25 cellular contexts compared by ENCODE assay signal in genomic region chr3:146813496-146813895, GRCh38.
DNase-seq lines count a peak whose midpoint lies in the region; ATAC-seq and TF ChIP-seq lines count a peak whose summit lies in the region.
"Had no signal": no experiment of that assay in that cellular context is flagged by ENCODE, and none has a peak within 500 bp of the region (broad histone marks: within the 10 kb centered on the region; RNA-seq: fewer than 3 reads in every experiment).

No MANE protein-coding gene starts in this region.

- in situ Hi-C loops in astrocyte of the spinal cord (cut with HindIII; ENCODE audit: low sequenced_read_pairs), result loop anchor here (25.0 kb wide), 1 partner anchor 574 kb away; no protein-coding TSS in a partner anchor

- no peak overlapping the region for H4K5ac ChIP-seq in mesendoderm (ENCODE audit: low read length)

- no peak overlapping the region for H3K4ac ChIP-seq in mesendoderm (ENCODE audit: low read depth, low read length)

- no peak overlapping the region for H3K56ac ChIP-seq in mesendoderm (ENCODE audit: low read length)

- no peak overlapping the region for H2BK15ac ChIP-seq in mesendoderm (replicated peaks; ENCODE audit: low read depth)

- H3K4me3 ChIP-seq in astrocyte of the spinal cord (ENCODE audit: low read depth, low read length) (no peak overlapping the region), mesendoderm (ENCODE audit: low read length) (no peak overlapping the region)
- H3K4me3 ChIP-seq: ascending aorta, esophagus muscularis mucosa, prostate gland, skin epidermis, vagina had no signal

- no peak overlapping the region for H3K9ac ChIP-seq in mesendoderm (ENCODE audit: low read length)

- ATAC-seq in stimulated activated naive CD8-positive, alpha-beta T cell treated with anti-CD3 and anti-CD28 coated beads, Interleukin-15, Interleukin-2, amounts not matched to agents 100 U/mL and 50 U/mL, for 24 hours, result no peak
- ATAC-seq in activated naive CD4-positive, alpha-beta T cell treated with anti-CD3 and anti-CD28 coated beads, Interleukin-2, amount 50 U/mL, for 72 hours, result no peak
- ATAC-seq: activated CD4-positive, CD25-positive, alpha-beta regulatory T cell treated with anti-CD3 and anti-CD28 coated beads, Interleukin-2, amount 50 U/mL, for 24 hours; activated CD8-positive, alpha-beta T cell treated with anti-CD3 and anti-CD28 coated beads, Interleukin-2, amount 10 ng/mL, durations not matched to agents 7 days and 5 days; activated T-cell treated with anti-CD3 and anti-CD28 coated beads, Interleukin-2, amount 50 U/mL, for 4 hours; HepG2; natural killer cell treated with Interleukin-12 subunit alpha and Interleukin-12 subunit beta and Interleukin-15 and Interleukin-18, amount 100 ng/mL, for 72 hours; stimulated activated memory B cell treated with anti-CD40 and anti-IgM and Interleukin-4, amounts not matched to agents 10 μg/mL and 1 μg/mL and 100 μg/mL, for 72 hours had no signal

- no peaks in the 10 kb centered on the region for H3K27me3 ChIP-seq in mesendoderm (ENCODE audit: insufficient read depth, low read length, poor library complexity)
- H3K27me3 ChIP-seq: ascending aorta, esophagus muscularis mucosa, vagina had no signal

- no peak overlapping the region for H2BK5ac ChIP-seq in mesendoderm (ENCODE audit: low read length)

- no peak overlapping the region for H2BK120ac ChIP-seq in mesendoderm (ENCODE audit: low read depth, low read length)

- no peaks in the 10 kb centered on the region for H3K4me1 ChIP-seq in mesendoderm (ENCODE audit: control insufficient read depth, low read depth, low read length)
- H3K4me1 ChIP-seq: ascending aorta, esophagus muscularis mucosa, prostate gland, vagina had no signal

- H3K79me2 ChIP-seq in mesendoderm (ENCODE audit: control insufficient read depth, insufficient read depth, low read length), result no peaks in the 10 kb centered on the region

- H3K36me3 ChIP-seq in mesendoderm (ENCODE audit: control insufficient read depth, insufficient read depth, low read length), result no peaks in the 10 kb centered on the region
- H3K36me3 ChIP-seq: ascending aorta, esophagus muscularis mucosa, prostate gland, vagina had no signal

- H3K79me1 ChIP-seq in mesendoderm (ENCODE audit: low read length), result no peaks in the 10 kb centered on the region

- peak overlapping the region; percentile 39 for H3K18ac ChIP-seq in mesendoderm (ENCODE audit: low read length)

- H3K4me2 ChIP-seq in mesendoderm (ENCODE audit: low read length), result no peak overlapping the region

- no peak overlapping the region for H3K23ac ChIP-seq in mesendoderm (ENCODE audit: low read length)

- H4K8ac ChIP-seq in mesendoderm (ENCODE audit: low read depth, low read length), result no peak overlapping the region

- no peak overlapping the region for H3K27ac Mint-ChIP-seq in activated naive CD4-positive, alpha-beta T cell treated with anti-CD3 and anti-CD28 coated beads, Interleukin-2, amount 50 U/mL, for 72 hours
- H3K27ac Mint-ChIP-seq: activated CD8-positive, alpha-beta T cell treated with anti-CD3 and anti-CD28 coated beads, Interleukin-2, amount 10 ng/mL, durations not matched to agents 7 days and 5 days; CD8-positive, alpha-beta memory T cell; natural killer cell treated with Interleukin-12 subunit alpha and Interleukin-12 subunit beta and Interleukin-15 and Interleukin-18, amount 100 ng/mL, for 72 hours; stimulated activated memory B cell treated with anti-CD40 and anti-IgM and Interleukin-4, amounts not matched to agents 10 μg/mL and 1 μg/mL and 100 μg/mL, for 72 hours had no signal

- no peak overlapping the region for H2AK5ac ChIP-seq in mesendoderm (ENCODE audit: low read length)

- H3K27ac ChIP-seq in mesendoderm (ENCODE audit: low read depth, low read length), result no peak overlapping the region
- H3K27ac ChIP-seq: ascending aorta, esophagus muscularis mucosa, prostate gland, skin epidermis, vagina had no signal

- H3K9me3 Mint-ChIP-seq in activated naive CD4-positive, alpha-beta T cell treated with anti-CD3 and anti-CD28 coated beads, Interleukin-2, amount 50 U/mL, for 72 hours, result no peaks in the 10 kb centered on the region
- H3K9me3 Mint-ChIP-seq: activated T-cell treated with anti-CD3 and anti-CD28 coated beads, Interleukin-2, amount 50 U/mL, for 4 hours; stimulated activated memory B cell treated with anti-CD40 and anti-IgM and Interleukin-4, amounts not matched to agents 10 μg/mL and 1 μg/mL and 100 μg/mL, for 72 hours had no signal

- TF ChIP-seq CTCF in astrocyte of the spinal cord (IDR thresholded peaks at IDR 0.05; ENCODE audit: low read depth, low read length), result no peak

- no CpG with 5 or more reads among the region's 1 CpG for WGBS in mesendoderm (ENCODE audit: extremely low coverage, insufficient coverage, low lambda C conversion rate)

- peak; percentile 50 for DNase-seq in GM04503 (ENCODE audit: low read depth)
- peak; percentile 60 for DNase-seq in astrocyte of the spinal cord (ENCODE audit: low read depth, low spot score)
- peak; percentile 59 for DNase-seq in mesendoderm
- no peak for DNase-seq in stimulated activated naive CD8-positive, alpha-beta T cell treated with anti-CD3 and anti-CD28 coated beads, Interleukin-15, Interleukin-2, amounts not matched to agents 100 U/mL and 50 U/mL, for 24 hours
- DNase-seq in midbrain (lab: John Stamatoyannopoulos, UW), result no peak
- no peak for DNase-seq in activated naive CD4-positive, alpha-beta T cell treated with anti-CD3 and anti-CD28 coated beads, Interleukin-2, amount 50 U/mL, for 72 hours (ENCODE audit: low spot score in 2 of 2)
- DNase-seq in activated CD4-positive, alpha-beta T cell treated with anti-CD3 and anti-CD28 coated beads, Interleukin-2, amount 50 U/mL, for 48 hours, result no peak
- DNase-seq: activated CD8-positive, alpha-beta T cell treated with anti-CD3 and anti-CD28 coated beads, Interleukin-2, amount 10 ng/mL, durations not matched to agents 7 days and 5 days; activated naive CD4-positive, alpha-beta T cell treated with Interleukin-2 at 50 U/mL for 16 hours; activated T-cell treated with anti-CD3 and anti-CD28 coated beads, Interleukin-2, amount 50 U/mL, for 4 hours; CD8-positive, alpha-beta memory T cell; effector memory CD4-positive, alpha-beta T cell; NCI-H1092; NCI-H187 treated with DMSO at 0.1 percent for 48 hours; SHP77 treated with DMSO at 0.1 percent for 48 hours; stimulated activated CD4-positive, alpha-beta T cell treated with anti-CD3 and anti-CD28 coated beads, Interleukin-2, amount 100 ng/mL, for 24 hours had no signal

- H3K36me3 Mint-ChIP-seq in activated naive CD4-positive, alpha-beta T cell treated with anti-CD3 and anti-CD28 coated beads, Interleukin-2, amount 50 U/mL, for 72 hours, result no peaks in the 10 kb centered on the region
- H3K36me3 Mint-ChIP-seq: CD8-positive, alpha-beta memory T cell; natural killer cell treated with Interleukin-12 subunit alpha and Interleukin-12 subunit beta and Interleukin-15 and Interleukin-18, amount 100 ng/mL, for 72 hours; stimulated activated memory B cell treated with anti-CD40 and anti-IgM and Interleukin-4, amounts not matched to agents 10 μg/mL and 1 μg/mL and 100 μg/mL, for 72 hours had no signal

Comparison
In these comparisons a context has a peak if more than half of its experiments do, and no peak if none do; other contexts are left out.
1. DNase-seq: peak in GM04503 (single experiment), astrocyte of the spinal cord (single experiment) and mesendoderm (single experiment); none in stimulated activated naive CD8-positive, alpha-beta T cell treated with anti-CD3 and anti-CD28 coated beads, Interleukin-15, Interleukin-2, amounts not matched to agents 100 U/mL and 50 U/mL, for 24 hours (single experiment), midbrain (single experiment), activated naive CD4-positive, alpha-beta T cell treated with anti-CD3 and anti-CD28 coated beads, Interleukin-2, amount 50 U/mL, for 72 hours (0 of 2) and activated CD4-positive, alpha-beta T cell treated with anti-CD3 and anti-CD28 coated beads, Interleukin-2, amount 50 U/mL, for 48 hours (0 of 2).